8 cellular contexts compared by ENCODE assay signal in the genomic region with DNA sequence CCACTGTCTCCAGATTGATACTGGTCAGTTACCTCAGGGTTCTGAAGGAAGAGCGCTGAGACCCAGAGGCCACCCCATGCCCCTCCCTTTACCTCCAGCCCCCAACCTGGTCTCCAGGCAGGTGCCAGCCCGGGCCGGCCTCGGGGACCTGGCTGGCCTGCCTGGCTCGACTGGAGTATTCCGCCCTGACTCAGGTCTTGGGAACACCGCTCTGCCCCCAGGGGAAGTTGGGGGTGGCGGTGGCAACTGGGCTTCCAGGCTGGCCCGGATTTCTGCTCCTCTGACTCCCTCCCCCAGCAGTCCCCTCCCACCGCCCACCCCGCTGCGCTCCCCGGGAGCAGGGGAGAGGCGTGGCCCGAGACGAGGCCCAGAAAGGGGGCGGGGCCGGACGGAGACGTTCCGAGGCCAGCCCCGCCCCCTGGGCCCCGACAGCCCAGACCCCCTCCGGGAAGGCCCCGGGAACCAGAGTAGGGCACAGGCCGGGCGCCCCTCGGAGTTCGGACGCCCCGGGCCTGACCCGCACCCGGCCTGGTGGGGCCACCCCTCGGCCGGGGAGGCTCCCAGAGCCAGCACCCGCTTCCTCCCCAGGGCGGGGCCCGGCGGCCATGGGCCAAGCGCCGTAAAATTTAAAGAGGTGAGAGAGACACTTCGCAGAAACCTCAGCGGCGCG.
DNase-seq lines count a peak whose midpoint lies in the region; ATAC-seq lines count a peak whose summit lies in the region.

No MANE protein-coding gene starts in this region.

- DNase-seq in DMS53 (lab: John Stamatoyannopoulos, UW) (peak; percentile 82), T-helper 1 cell (peak; percentile 80 to 87 (median 86)), amniotic epithelial cell (ENCODE audit: low read depth) (peak; percentile 53), epidermal melanocyte (ENCODE audit: insufficient read length, low spot score) (no peak)
- peak; percentile 75 for DNase-seq in Jurkat, Clone E6-1 (ENCODE audit: low read depth, low spot score)

- H3K27ac ChIP-seq in skin epidermis, result peak overlapping the region; percentile 75 to 98 (median 91)

- peak; percentile 71 for ATAC-seq in GM21528 (IDR thresholded peaks at IDR 0.05; ENCODE audit: low FRiP score, unreplicated experiment)

- peak overlapping the region; percentile 72 for H3K4me3 ChIP-seq in Jurkat, Clone E6-1 (ENCODE audit: low read length)
- H3K4me3 ChIP-seq in iPS-11a (ENCODE audit: low read depth, low read length) (peak overlapping the region; percentile 39), skin epidermis (peak overlapping the region; percentile 52 to 66 (median 61))
